Comparison of ENCODE assay signal across 8 cellular contexts in the genomic region with DNA sequence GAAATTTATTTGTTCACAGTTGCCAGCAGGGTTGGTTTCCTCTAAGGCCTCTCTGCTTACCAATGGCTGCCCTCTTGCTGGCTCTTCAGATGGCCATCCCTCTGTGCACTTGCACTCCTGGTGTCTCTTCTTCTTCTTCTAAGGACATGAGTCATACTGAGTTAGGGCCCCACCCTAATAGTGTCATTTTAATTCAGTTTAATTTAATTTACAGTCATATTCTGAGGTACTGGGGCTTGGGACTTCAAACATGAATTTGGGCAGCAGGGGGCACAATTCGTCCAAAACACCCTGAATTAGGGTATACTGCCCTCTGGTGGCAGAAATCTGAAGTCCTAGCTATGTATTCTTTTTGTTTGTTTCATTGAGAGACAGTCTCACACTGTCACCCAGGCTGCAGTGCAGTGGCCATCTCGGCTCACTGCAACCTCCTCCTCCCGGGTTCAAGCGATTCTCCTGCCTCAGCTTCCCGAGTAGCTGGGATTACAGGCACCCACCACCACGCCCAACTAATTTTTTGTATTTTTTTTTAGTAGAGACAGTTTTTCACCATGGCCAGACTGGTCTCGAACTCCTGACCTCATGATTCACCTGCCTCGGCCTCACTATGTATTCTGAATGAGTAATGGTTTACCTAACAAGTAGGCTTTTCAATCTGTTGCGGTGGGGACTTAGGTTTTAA. TPM values are rescaled to one million over a fixed set of nuclear protein-coding genes. Genes with fewer than 3 reads are reported as not detected.
DNase-seq lines count a peak whose midpoint lies in the region; ATAC-seq and TF ChIP-seq lines count a peak whose summit lies in the region.

No MANE protein-coding gene starts in this region.

- ATAC-seq in GM18517 (IDR thresholded peaks at IDR 0.05; ENCODE audit: unreplicated experiment) = peak; percentile 87

- no peak overlapping the region for H3K27ac ChIP-seq in 22Rv1

- DNase-seq in HK-2 (ENCODE audit: unreplicated experiment) (peak; percentile 72), NCI-H774 (lab: John Stamatoyannopoulos, UW) (peak; percentile 83), dermis microvascular lymphatic vessel endothelial cell (ENCODE audit: low read depth in 2 of 2) (peak; percentile 92), lung microvascular endothelial cell (ENCODE audit: low read depth in 2 of 2) (peak; percentile 93 to 95)
- DNase-seq in activated CD4-positive, alpha-beta T cell treated with anti-CD3 and anti-CD28 coated beads, Interleukin-2, amount 50 U/mL, for 1 hour = peak; percentile 86
- peak; percentile 64 for DNase-seq in stimulated activated CD8-positive, alpha-beta memory T cell treated with anti-CD3 and anti-CD28 coated beads, Interleukin-12 subunit alpha, Interleukin-12 subunit beta, amount 100 ng/mL, for 24 hours (ENCODE audit: extremely low read depth)

- peak; percentile 97 for TF ChIP-seq CTCF in 22Rv1 (IDR thresholded peaks at IDR 0.05)

RNA-seq across cellular contexts. Expression of gene SLC4A1AP, which starts 19.8 kb away (rescaled TPM):
- 17.4 and 17.8 TPM in 2 replicates for total RNA-seq in dermis microvascular lymphatic vessel endothelial cell
- total RNA-seq in lung microvascular endothelial cell = 14.6 and 18.7 TPM in 2 replicates

RNA-seq across cellular contexts. Expression of gene SUPT7L, which starts 20.1 kb away (rescaled TPM):
- total RNA-seq in dermis microvascular lymphatic vessel endothelial cell = 10.0 and 13.7 TPM in 2 replicates
- total RNA-seq in lung microvascular endothelial cell = 8.7 and 18.3 TPM in 2 replicates

RNA-seq across cellular contexts. Expression of gene GPN1, which starts 54.7 kb away (rescaled TPM):
- total RNA-seq in dermis microvascular lymphatic vessel endothelial cell (32.1 TPM in 2 replicates), lung microvascular endothelial cell (26.4 and 27.6 TPM in 2 replicates)

RNA-seq across cellular contexts. Expression of gene CCDC121, which starts 54.7 kb away (rescaled TPM):
- total RNA-seq in dermis microvascular lymphatic vessel endothelial cell = 1.0 and 1.3 TPM in 2 replicates
- 1.1 and 2.6 TPM in 2 replicates for total RNA-seq in lung microvascular endothelial cell
